ENCODE assay signal across 25 cellular contexts in genomic region chrX:38898261-38898660, GRCh38.
DNase-seq lines count a peak whose midpoint lies in the region; ATAC-seq and TF ChIP-seq lines count a peak whose summit lies in the region.
"Had no signal": no experiment of that assay in that cellular context is flagged by ENCODE, and none has a peak within 500 bp of the region (broad histone marks: within the 10 kb centered on the region; RNA-seq: fewer than 3 reads in every experiment).

No MANE protein-coding gene starts in this region.

- DNase-seq in HL-60 (ENCODE audit: low read depth in 1 of 2, low spot score in 1 of 2) (peak; percentile 12 to 68), NCI-H69 (lab: John Stamatoyannopoulos, UW) (peak; percentile 73), WTC11 (ENCODE audit: low spot score) (no peak), COLO668 (lab: John Stamatoyannopoulos, UW; ENCODE audit: unreplicated experiment) (no peak), superior temporal gyrus (ENCODE audit: extremely low spot score) (no peak), left lung (no peak)
- DNase-seq: ACHN, activated gamma-delta T cell, colonic mucosa, DMS 273 treated with DMSO at 0.1 percent for 48 hours, NCI-H1105 treated with DMSO at 0.1 percent for 48 hours, NCI-H226, SHP77, sigmoid colon, T-helper 17 cell, WERI-Rb-1 had no signal

- POLR2A ChIA-PET in WTC11 (lab: Charles Lee): interaction anchor here (1.0 kb wide), 1 partner anchor 94 kb away, joined by 4 read pairs; no protein-coding TSS in a partner anchor

- intact Hi-C loops in left lung (cut with DNase I): no loop called here

- TF ChIP-seq CTCF in HL-60 (IDR thresholded peaks at IDR 0.05; ENCODE audit: insufficient read depth, low read length) (no peak), WTC11 (IDR thresholded peaks at IDR 0.05) (no peak), left lung (IDR thresholded peaks at IDR 0.05) (no peak)

- H3K4me1 ChIP-seq in BLaER1 (peaks cover 9% of the 10 kb centered on the region), left lung (no peaks in the 10 kb centered on the region)
- H3K4me1 ChIP-seq: colonic mucosa, parathyroid adenoma, sigmoid colon, suprapubic skin, vagina had no signal

- no peaks in the 10 kb centered on the region; the same call in 1 of the 2 replicates for H3K27me3 Mint-ChIP-seq in WTC11 (ENCODE audit: low read depth)
- H3K27me3 Mint-ChIP-seq: T-helper 17 cell had no signal

- H3K9ac ChIP-seq in BLaER1: no peak overlapping the region
- H3K9ac ChIP-seq: KMS-11, parathyroid adenoma had no signal

- H3K27ac Mint-ChIP-seq in WTC11: peak overlapping the region; percentile 80; the same call in 1 of the 2 replicates
- H3K27ac Mint-ChIP-seq: CD14-positive monocyte; mesothelial cell of epicardium; natural killer cell treated with Interleukin-12 subunit alpha and Interleukin-12 subunit beta and Interleukin-15 and Interleukin-18, amount 100 ng/mL, for 72 hours; T-helper 17 cell had no signal

- H3K36me3 Mint-ChIP-seq in WTC11: no peaks in the 10 kb centered on the region
- H3K36me3 Mint-ChIP-seq: CD14-positive monocyte; mesothelial cell of epicardium; natural killer cell treated with Interleukin-12 subunit alpha and Interleukin-12 subunit beta and Interleukin-15 and Interleukin-18, amount 100 ng/mL, for 72 hours had no signal

- H3K27me3 ChIP-seq in BLaER1 (no peaks in the 10 kb centered on the region), HL-60 (ENCODE audit: insufficient read depth, poor library complexity, severe bottlenecking) (no peaks in the 10 kb centered on the region), left lung (no peaks in the 10 kb centered on the region)
- H3K27me3 ChIP-seq: colonic mucosa, sigmoid colon, suprapubic skin, vagina had no signal

- peak; percentile 47; the same call in 1 of the 2 replicates for ATAC-seq in WTC11
- ATAC-seq in HG03135 (IDR thresholded peaks at IDR 0.05; ENCODE audit: unreplicated experiment): no peak
- ATAC-seq in left lung: no peak
- ATAC-seq: natural killer cell treated with Interleukin-12 subunit alpha and Interleukin-12 subunit beta and Interleukin-15 and Interleukin-18, amount 100 ng/mL, for 72 hours; T-helper 17 cell had no signal

- peak overlapping the region; percentile 47 for H3K4me2 ChIP-seq in BLaER1
- H3K4me2 ChIP-seq: KMS-11 had no signal

- CTCF ChIA-PET in WTC11 (lab: Charles Lee): no interaction called here

- H3K4me3 Mint-ChIP-seq in WTC11: no peak overlapping the region
- H3K4me3 Mint-ChIP-seq: CD14-positive monocyte; mesothelial cell of epicardium; natural killer cell treated with Interleukin-12 subunit alpha and Interleukin-12 subunit beta and Interleukin-15 and Interleukin-18, amount 100 ng/mL, for 72 hours; T-helper 17 cell had no signal

- no peaks in the 10 kb centered on the region for H4K20me1 ChIP-seq in BLaER1

- peaks cover 28% of the 10 kb centered on the region for H3K4me1 Mint-ChIP-seq in WTC11
- H3K4me1 Mint-ChIP-seq: mesothelial cell of epicardium, T-helper 17 cell had no signal

- H3K36me3 ChIP-seq in BLaER1 (no peaks in the 10 kb centered on the region), left lung (no peaks in the 10 kb centered on the region)
- H3K36me3 ChIP-seq: colonic mucosa, sigmoid colon, suprapubic skin, vagina, WERI-Rb-1 had no signal

- H3K9me3 ChIP-seq in BLaER1 (no peaks in the 10 kb centered on the region), left lung (no peaks in the 10 kb centered on the region)
- H3K9me3 ChIP-seq: colonic mucosa, sigmoid colon, suprapubic skin, vagina had no signal

- H3K27ac ChIP-seq in BLaER1 (no peak overlapping the region), HL-60 (replicated peaks) (no peak overlapping the region; the same call in 1 of the 2 replicates), left lung (no peak overlapping the region)
- H3K27ac ChIP-seq: colonic mucosa, KMS-11, parathyroid adenoma, sigmoid colon, suprapubic skin, vagina, WERI-Rb-1 had no signal

- H3K4me3 ChIP-seq in BLaER1 (no peak overlapping the region), HL-60 (replicated peaks; ENCODE audit: insufficient read depth, low read length) (no peak overlapping the region), left lung (no peak overlapping the region)
- H3K4me3 ChIP-seq: colonic mucosa, sigmoid colon, suprapubic skin, vagina had no signal

- H3K9me3 Mint-ChIP-seq in WTC11: no peaks in the 10 kb centered on the region
- H3K9me3 Mint-ChIP-seq: CD14-positive monocyte; natural killer cell treated with Interleukin-12 subunit alpha and Interleukin-12 subunit beta and Interleukin-15 and Interleukin-18, amount 100 ng/mL, for 72 hours had no signal

TF ChIP-seq in WTC11, 78 proteins besides CTCF, POLR2A, EP300 and RAD21:
- TF ChIP-seq NR2C2 (CRISPR knock-in tag; IDR thresholded peaks at IDR 0.05) (no peak), GRHL2 (CRISPR knock-in tag; IDR thresholded peaks at IDR 0.05; ENCODE audit: insufficient replicate concordance, severe bottlenecking) (no peak), NFYB (CRISPR knock-in tag; conservative IDR thresholded peaks at IDR 0.05; ENCODE audit: low read depth) (no peak), KAT7 (CRISPR knock-in tag; IDR thresholded peaks at IDR 0.05; ENCODE audit: borderline replicate concordance) (no peak), MXD4 (CRISPR knock-in tag; IDR thresholded peaks at IDR 0.05; ENCODE audit: borderline replicate concordance) (no peak), CREB1 (CRISPR knock-in tag; IDR thresholded peaks at IDR 0.05) (no peak), FOXJ3 (CRISPR knock-in tag; IDR thresholded peaks at IDR 0.05; ENCODE audit: borderline replicate concordance) (no peak), ATF2 (CRISPR knock-in tag; IDR thresholded peaks at IDR 0.05; ENCODE audit: borderline replicate concordance, low read depth) (no peak), NR3C1 (CRISPR knock-in tag; conservative IDR thresholded peaks at IDR 0.05; ENCODE audit: low read depth) (no peak), ZNF219 (CRISPR knock-in tag; IDR thresholded peaks at IDR 0.05; ENCODE audit: borderline replicate concordance) (no peak), TEAD4 (CRISPR knock-in tag; IDR thresholded peaks at IDR 0.05) (no peak), PRRX2 (CRISPR knock-in tag; IDR thresholded peaks at IDR 0.05) (no peak), EMX1 (CRISPR knock-in tag; IDR thresholded peaks at IDR 0.05) (no peak), IRF2 (CRISPR knock-in tag; IDR thresholded peaks at IDR 0.05; ENCODE audit: borderline replicate concordance, low read depth) (no peak), PRDM15 (CRISPR knock-in tag; IDR thresholded peaks at IDR 0.05) (no peak), GABPB1 (CRISPR knock-in tag; IDR thresholded peaks at IDR 0.05) (no peak), MLX (CRISPR knock-in tag; IDR thresholded peaks at IDR 0.05) (no peak), NFATC4 (CRISPR knock-in tag; IDR thresholded peaks at IDR 0.05) (no peak), ETV6 (CRISPR knock-in tag; IDR thresholded peaks at IDR 0.05) (no peak), ATF1 (CRISPR knock-in tag; IDR thresholded peaks at IDR 0.05) (no peak)

Comparison
In these comparisons a context has a peak if more than half of its experiments do, and no peak if none do; other contexts are left out.
1. DNase-seq: peak in HL-60 (2 of 2) and NCI-H69 (single experiment); none in WTC11 (single experiment), COLO668 (single experiment), superior temporal gyrus (single experiment) and left lung (0 of 2).